Comparison of ENCODE assay signal across 1 cellular context in genomic region chr6:30541515-30542403, GRCh38.
TF ChIP-seq lines count a peak whose summit lies in the region.

No MANE protein-coding gene starts in this region.

TF ChIP-seq in K562, 482 proteins besides CTCF, POLR2A, EP300 and RAD21 (continued from another document and continues in another):
- TF ChIP-seq, protein P1, sequence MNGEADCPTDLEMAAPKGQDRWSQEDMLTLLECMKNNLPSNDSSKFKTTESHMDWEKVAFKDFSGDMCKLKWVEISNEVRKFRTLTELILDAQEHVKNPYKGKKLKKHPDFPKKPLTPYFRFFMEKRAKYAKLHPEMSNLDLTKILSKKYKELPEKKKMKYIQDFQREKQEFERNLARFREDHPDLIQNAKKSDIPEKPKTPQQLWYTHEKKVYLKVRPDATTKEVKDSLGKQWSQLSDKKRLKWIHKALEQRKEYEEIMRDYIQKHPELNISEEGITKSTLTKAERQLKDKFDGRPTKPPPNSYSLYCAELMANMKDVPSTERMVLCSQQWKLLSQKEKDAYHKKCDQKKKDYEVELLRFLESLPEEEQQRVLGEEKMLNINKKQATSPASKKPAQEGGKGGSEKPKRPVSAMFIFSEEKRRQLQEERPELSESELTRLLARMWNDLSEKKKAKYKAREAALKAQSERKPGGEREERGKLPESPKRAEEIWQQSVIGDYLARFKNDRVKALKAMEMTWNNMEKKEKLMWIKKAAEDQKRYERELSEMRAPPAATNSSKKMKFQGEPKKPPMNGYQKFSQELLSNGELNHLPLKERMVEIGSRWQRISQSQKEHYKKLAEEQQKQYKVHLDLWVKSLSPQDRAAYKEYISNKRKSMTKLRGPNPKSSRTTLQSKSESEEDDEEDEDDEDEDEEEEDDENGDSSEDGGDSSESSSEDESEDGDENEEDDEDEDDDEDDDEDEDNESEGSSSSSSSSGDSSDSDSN (IDR thresholded peaks at IDR 0.05; ENCODE audit: borderline replicate concordance in 1 of 2, low read depth in 2 of 2, low read length in 2 of 2) = no peak
- no peak for TF ChIP-seq ZNF696 (CRISPR knock-in tag; conservative IDR thresholded peaks at IDR 0.05)
- no peak for TF ChIP-seq HSF4 (CRISPR knock-in tag; IDR thresholded peaks at IDR 0.05; ENCODE audit: borderline replicate concordance)
- no peak for TF ChIP-seq TAL1 (IDR thresholded peaks at IDR 0.05)
- no peak for TF ChIP-seq XRCC4 (IDR thresholded peaks at IDR 0.05; ENCODE audit: extremely low read depth, insufficient read depth, insufficient read length)
- no peak for TF ChIP-seq CREBBP (IDR thresholded peaks at IDR 0.05; ENCODE audit: low read depth, low read length)
- TF ChIP-seq THAP7 (CRISPR knock-in tag; IDR thresholded peaks at IDR 0.05) = no peak
- no peak for TF ChIP-seq ZNF584 (CRISPR knock-in tag; IDR thresholded peaks at IDR 0.05; ENCODE audit: low read depth)
- 0 out of 2 replicates have a peak, but pooled peaks have one; percentile 40 for TF ChIP-seq DMBX1 (CRISPR knock-in tag; IDR thresholded peaks at IDR 0.05; ENCODE audit: borderline replicate concordance)
- TF ChIP-seq TCFL5 (CRISPR knock-in tag; conservative IDR thresholded peaks at IDR 0.05) = peak; percentile 33; the same call in 1 of the 2 replicates
- TF ChIP-seq MAFG (tag; conservative IDR thresholded peaks at IDR 0.05) = no peak
- TF ChIP-seq SIN3B (IDR thresholded peaks at IDR 0.05; ENCODE audit: low read depth) = no peak
- TF ChIP-seq RBM22 (IDR thresholded peaks at IDR 0.05; ENCODE audit: low read depth, low read length, poor library complexity, severe bottlenecking) = no peak
- TF ChIP-seq MYC (IDR thresholded peaks at IDR 0.05; ENCODE audit: low read depth, low read length) = peak; percentile 21; the same call in 1 of the 2 replicates
- TF ChIP-seq MYC (CRISPR knock-in tag; IDR thresholded peaks at IDR 0.05; ENCODE audit: borderline replicate concordance, low read depth) = no peak
- no peak for TF ChIP-seq RHOXF2B (CRISPR knock-in tag; conservative IDR thresholded peaks at IDR 0.05)
- peak; percentile 33; the same call in 1 of the 2 replicates for TF ChIP-seq SUPT5H (IDR thresholded peaks at IDR 0.05)
- no peak for TF ChIP-seq SREBF2 (CRISPR knock-in tag; IDR thresholded peaks at IDR 0.05)
- 0 out of 2 replicates have a peak, but pooled peaks have one; percentile 48 for TF ChIP-seq ZC3H11A (IDR thresholded peaks at IDR 0.05; ENCODE audit: low read depth, low read length)
- TF ChIP-seq ZNF551 (CRISPR knock-in tag; IDR thresholded peaks at IDR 0.05) = no peak
- TF ChIP-seq U2AF1 (optimal IDR thresholded peaks at IDR 0.05; ENCODE audit: low read depth, low read length) = no peak
- TF ChIP-seq, protein P2, sequence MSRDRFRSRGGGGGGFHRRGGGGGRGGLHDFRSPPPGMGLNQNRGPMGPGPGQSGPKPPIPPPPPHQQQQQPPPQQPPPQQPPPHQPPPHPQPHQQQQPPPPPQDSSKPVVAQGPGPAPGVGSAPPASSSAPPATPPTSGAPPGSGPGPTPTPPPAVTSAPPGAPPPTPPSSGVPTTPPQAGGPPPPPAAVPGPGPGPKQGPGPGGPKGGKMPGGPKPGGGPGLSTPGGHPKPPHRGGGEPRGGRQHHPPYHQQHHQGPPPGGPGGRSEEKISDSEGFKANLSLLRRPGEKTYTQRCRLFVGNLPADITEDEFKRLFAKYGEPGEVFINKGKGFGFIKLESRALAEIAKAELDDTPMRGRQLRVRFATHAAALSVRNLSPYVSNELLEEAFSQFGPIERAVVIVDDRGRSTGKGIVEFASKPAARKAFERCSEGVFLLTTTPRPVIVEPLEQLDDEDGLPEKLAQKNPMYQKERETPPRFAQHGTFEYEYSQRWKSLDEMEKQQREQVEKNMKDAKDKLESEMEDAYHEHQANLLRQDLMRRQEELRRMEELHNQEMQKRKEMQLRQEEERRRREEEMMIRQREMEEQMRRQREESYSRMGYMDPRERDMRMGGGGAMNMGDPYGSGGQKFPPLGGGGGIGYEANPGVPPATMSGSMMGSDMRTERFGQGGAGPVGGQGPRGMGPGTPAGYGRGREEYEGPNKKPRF (IDR thresholded peaks at IDR 0.05; ENCODE audit: low read depth, low read length) = no peak
- no peak for TF ChIP-seq SETDB1 (IDR thresholded peaks at IDR 0.05; ENCODE audit: low read length)
- no peak for TF ChIP-seq CBFA2T2 (conservative IDR thresholded peaks at IDR 0.05)
- TF ChIP-seq GATAD2A (IDR thresholded peaks at IDR 0.05) = no peak
- TF ChIP-seq HNRNPK (IDR thresholded peaks at IDR 0.05; ENCODE audit: low read depth, low read length, poor library complexity, severe bottlenecking) = no peak
- no peak for TF ChIP-seq ZNF274 (IDR thresholded peaks at IDR 0.05; ENCODE audit: borderline replicate concordance, low read depth, low read length)
- TF ChIP-seq ZNF143 (CRISPR knock-in tag; IDR thresholded peaks at IDR 0.05) = no peak
- no peak for TF ChIP-seq CHD7 (IDR thresholded peaks at IDR 0.05; ENCODE audit: low read depth, low read length)
- no peak for TF ChIP-seq TEAD2 (tag; IDR thresholded peaks at IDR 0.05)
- 0 out of 2 replicates have a peak, but pooled peaks have one; percentile 78 for TF ChIP-seq HEY1 (CRISPR knock-in tag; IDR thresholded peaks at IDR 0.05; ENCODE audit: borderline replicate concordance)
- TF ChIP-seq HDAC1 (IDR thresholded peaks at IDR 0.05) = peak in 1 of 2 experiments; percentile 83; a peak in 2 of 4 replicates
- TF ChIP-seq MTA1 (IDR thresholded peaks at IDR 0.05; ENCODE audit: borderline replicate concordance) = no peak
- 0 out of 2 replicates have a peak, but pooled peaks have one; percentile 36 for TF ChIP-seq PREB (CRISPR knock-in tag; IDR thresholded peaks at IDR 0.05)
- peak; percentile 55; the same call in 1 of the 2 replicates for TF ChIP-seq SNIP1 (IDR thresholded peaks at IDR 0.05; ENCODE audit: low read depth)
- no peak; the same call in 1 of the 2 replicates for TF ChIP-seq KLF1 (tag; IDR thresholded peaks at IDR 0.05)
- TF ChIP-seq HDAC8 (tag; IDR thresholded peaks at IDR 0.05) = no peak
- TF ChIP-seq ZNF780A (CRISPR knock-in tag; IDR thresholded peaks at IDR 0.05) = no peak
- peak; percentile 58; the same call in 1 of the 2 replicates for TF ChIP-seq JUN (IDR thresholded peaks at IDR 0.05; ENCODE audit: borderline replicate concordance, low read depth, low read length)
- TF ChIP-seq JUN (CRISPR knock-in tag; IDR thresholded peaks at IDR 0.05; ENCODE audit: borderline replicate concordance) = no peak
- TF ChIP-seq IRF1 (CRISPR knock-in tag; IDR thresholded peaks at IDR 0.05; ENCODE audit: borderline replicate concordance) = no peak
- TF ChIP-seq POLR2G (IDR thresholded peaks at IDR 0.05; ENCODE audit: low read depth, low read length) = peak; percentile 35; the same call in 1 of the 2 replicates
- TF ChIP-seq FOXJ2 (tag; IDR thresholded peaks at IDR 0.05) = no peak
- TF ChIP-seq KLF6 (CRISPR knock-in tag; IDR thresholded peaks at IDR 0.05; ENCODE audit: borderline replicate concordance) = no peak
- no peak for TF ChIP-seq ZNF121 (CRISPR knock-in tag; conservative IDR thresholded peaks at IDR 0.05)
- TF ChIP-seq ZNF277 (CRISPR knock-in tag; IDR thresholded peaks at IDR 0.05; ENCODE audit: borderline replicate concordance) = no peak
- TF ChIP-seq KDM4B (IDR thresholded peaks at IDR 0.05; ENCODE audit: borderline replicate concordance in 2 of 2, low read depth in 1 of 2) = no peak
- no peak; the same call in 1 of the 2 replicates for TF ChIP-seq CGGBP1 (CRISPR knock-in tag; IDR thresholded peaks at IDR 0.05)
